8 cellular contexts compared by ENCODE assay signal in the genomic region with DNA sequence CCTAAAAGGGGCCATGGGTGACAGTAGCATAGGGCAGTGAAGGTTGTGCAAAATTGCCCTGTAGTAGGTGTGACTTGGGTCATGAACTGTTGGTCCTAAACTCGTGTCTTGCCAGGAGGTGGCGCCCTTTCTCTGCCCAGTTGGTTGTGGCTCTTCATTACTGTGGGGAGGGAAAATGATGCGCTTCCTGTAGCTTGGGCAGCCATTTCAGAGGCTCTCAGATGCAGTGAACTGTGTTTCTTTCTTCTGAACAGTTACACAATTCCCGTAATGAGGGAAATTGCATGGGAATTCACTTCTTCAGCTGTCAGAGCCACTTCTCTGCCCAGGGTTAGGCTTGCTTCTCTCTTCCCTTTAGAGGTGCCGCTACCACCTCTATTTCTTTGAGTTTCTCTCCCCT.
DNase-seq lines count a peak whose midpoint lies in the region; ATAC-seq and TF ChIP-seq lines count a peak whose summit lies in the region.

No MANE protein-coding gene starts in this region.

- no peak overlapping the region for H2AK5ac ChIP-seq in mesenchymal stem cell (ENCODE audit: low read length, severe bottlenecking)

- H2BK12ac ChIP-seq in mesenchymal stem cell (ENCODE audit: low read length in 2 of 2): no peak overlapping the region

- no peaks in the 10 kb centered on the region for H3K79me1 ChIP-seq in mesenchymal stem cell (replicated peaks; ENCODE audit: low read length, poor library complexity, severe bottlenecking)

- H3K27ac ChIP-seq in WERI-Rb-1: peak overlapping the region; percentile 28; the same call in 1 of the 2 replicates
- H3K27ac ChIP-seq in foreskin keratinocyte: no peak overlapping the region
- no peak overlapping the region for H3K27ac ChIP-seq in mesenchymal stem cell (ENCODE audit: low read length, poor library complexity, severe bottlenecking)

- no peaks in the 10 kb centered on the region for H3K9me3 ChIP-seq in WERI-Rb-1 (ENCODE audit: severe bottlenecking)
- H3K9me3 ChIP-seq in mesenchymal stem cell (ENCODE audit: control insufficient read depth, low read length): no peaks in the 10 kb centered on the region

- TF ChIP-seq CTCF in WERI-Rb-1 (IDR thresholded peaks at IDR 0.05; ENCODE audit: low read depth, low read length): peak; percentile 88
- peak; percentile 86 for TF ChIP-seq CTCF in foreskin keratinocyte (conservative IDR thresholded peaks at IDR 0.05)
- TF ChIP-seq CTCF in retinal pigment epithelial cell (conservative IDR thresholded peaks at IDR 0.05; ENCODE audit: low read depth, low read length): peak; percentile 68

- DNase-seq in COLO668 (lab: John Stamatoyannopoulos, UW; ENCODE audit: unreplicated experiment) (peak; percentile 80), NCI-H2081 (lab: John Stamatoyannopoulos, UW) (peak; percentile 77 to 84), WERI-Rb-1 (peak; percentile 88), foreskin keratinocyte (peak; percentile 15 to 59), retinal pigment epithelial cell (ENCODE audit: low read depth) (peak; percentile 13), mesenchymal stem cell (no peak)

- no peak overlapping the region for H3K9ac ChIP-seq in mesenchymal stem cell (ENCODE audit: low read length)

- H4K8ac ChIP-seq in mesenchymal stem cell (ENCODE audit: low read length): no peak overlapping the region

- H3K4me2 ChIP-seq in mesenchymal stem cell (ENCODE audit: low read length, poor library complexity, severe bottlenecking): no peak overlapping the region

- H3K4me1 ChIP-seq in foreskin keratinocyte (no peaks in the 10 kb centered on the region), mesenchymal stem cell (ENCODE audit: control insufficient read depth, insufficient read depth, low read depth, low read length) (no peaks in the 10 kb centered on the region)

- H3K4me3 ChIP-seq in WERI-Rb-1 (ENCODE audit: low read depth, low read length): no peak overlapping the region
- no peak overlapping the region for H3K4me3 ChIP-seq in retinal pigment epithelial cell (ENCODE audit: low read length)
- no peak overlapping the region for H3K4me3 ChIP-seq in mesenchymal stem cell (ENCODE audit: insufficient read depth in 1 of 2, low read depth in 1 of 2, low read length in 2 of 2)

- H3K4ac ChIP-seq in mesenchymal stem cell (ENCODE audit: low read depth in 1 of 2, low read length in 2 of 2): no peak overlapping the region

- WGBS in mesenchymal stem cell: 33% methylated on average over 4 of the region's 5 CpGs

- no peak overlapping the region for H2AFZ ChIP-seq in mesenchymal stem cell (ENCODE audit: low read depth, low read length)

- no peak overlapping the region for H2BK5ac ChIP-seq in mesenchymal stem cell (ENCODE audit: low read depth, low read length, poor library complexity, severe bottlenecking)

- no peak overlapping the region for H2BK120ac ChIP-seq in mesenchymal stem cell (ENCODE audit: low read depth, low read length)

- peak; percentile 87 for ATAC-seq in GM18858 (IDR thresholded peaks at IDR 0.05; ENCODE audit: unreplicated experiment)
- peak; percentile 65 for ATAC-seq in HG03060 (IDR thresholded peaks at IDR 0.05; ENCODE audit: low read depth, unreplicated experiment)
- ATAC-seq in foreskin keratinocyte: peak; percentile 95

- H3K18ac ChIP-seq in mesenchymal stem cell (ENCODE audit: low read depth in 1 of 2, low read length in 2 of 2): no peak overlapping the region

- H3K36me3 ChIP-seq in WERI-Rb-1 (no peaks in the 10 kb centered on the region), mesenchymal stem cell (ENCODE audit: control insufficient read depth in 1 of 2, insufficient read depth in 2 of 2, low read depth in 1 of 2, low read length in 2 of 2) (no peaks in the 10 kb centered on the region)

- no peak overlapping the region for H4K91ac ChIP-seq in mesenchymal stem cell (ENCODE audit: low read length)

- H3K27me3 ChIP-seq in WERI-Rb-1 (ENCODE audit: insufficient read depth, low read depth, severe bottlenecking) (no peaks in the 10 kb centered on the region), foreskin keratinocyte (peaks cover 2% of the 10 kb centered on the region), mesenchymal stem cell (ENCODE audit: control insufficient read depth in 1 of 2, insufficient read depth in 1 of 2, low read length in 2 of 2) (peaks cover 0 to 3% of the 10 kb centered on the region in 2 experiments)

- no peak overlapping the region for H3K23ac ChIP-seq in mesenchymal stem cell (ENCODE audit: low read length in 2 of 2)

- no peak overlapping the region for H2BK15ac ChIP-seq in mesenchymal stem cell (ENCODE audit: low read depth, poor library complexity, severe bottlenecking)

- no peak overlapping the region for H3K14ac ChIP-seq in mesenchymal stem cell (ENCODE audit: low read length in 2 of 2)
